Comparison of ENCODE assay signal across 24 cellular contexts in the genomic region with DNA sequence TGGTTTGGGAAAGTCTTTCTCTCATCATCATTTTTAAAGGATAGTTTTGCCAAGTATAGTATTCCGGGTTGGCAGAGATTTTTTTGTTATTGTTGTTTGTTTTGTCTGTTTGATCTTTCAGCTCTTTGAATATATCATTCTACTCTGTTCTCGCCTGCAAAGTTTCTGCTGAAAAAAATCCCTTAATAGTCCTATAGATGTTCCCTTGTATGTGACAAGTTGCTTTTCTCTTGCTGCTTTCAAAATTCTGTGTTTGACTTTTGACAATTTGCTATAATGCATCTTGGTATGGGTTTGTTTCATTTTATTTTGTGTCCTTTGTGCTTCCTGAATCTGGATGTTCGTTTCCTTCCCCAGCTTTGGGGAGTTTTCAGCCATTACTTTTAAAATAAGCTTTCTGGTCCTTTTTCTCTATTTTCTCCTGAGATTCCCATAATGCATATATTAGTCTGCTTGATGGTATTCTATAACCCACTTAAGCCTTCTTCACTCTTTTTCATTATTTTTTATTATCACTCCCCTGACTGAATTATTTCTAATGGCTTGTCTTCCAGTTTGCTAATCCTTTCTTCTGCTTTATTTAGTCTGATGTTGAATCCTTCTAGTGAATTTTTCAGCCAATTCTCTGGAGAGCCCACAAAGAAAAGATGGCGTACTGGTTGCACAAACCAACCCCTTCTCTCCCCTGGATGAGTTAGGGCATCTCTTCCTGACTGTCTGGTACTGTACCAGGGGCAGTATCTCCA. TPM values are rescaled to one million over a fixed set of nuclear protein-coding genes. Genes with fewer than 3 reads are reported as not detected.
DNase-seq lines count a peak whose midpoint lies in the region; ATAC-seq, FAIRE-seq and TF ChIP-seq lines count a peak whose summit lies in the region.
"Had no signal": no experiment of that assay in that cellular context is flagged by ENCODE, and none has a peak within 500 bp of the region (broad histone marks: within the 10 kb centered on the region; RNA-seq: fewer than 3 reads in every experiment).

No MANE protein-coding gene starts in this region.

- POLR2A ChIA-PET in K562 (lab: Yijun Ruan, JAX) = no interaction called here

- H3K27me3 ChIP-seq in right cardiac atrium (ENCODE audit: control insufficient read depth, insufficient read depth) (no peaks in the 10 kb centered on the region), K562 (ENCODE audit: control insufficient read depth in 2 of 2, insufficient read depth in 2 of 2, low read length in 2 of 2) (no peaks in the 10 kb centered on the region), thoracic aorta (replicated peaks; ENCODE audit: insufficient read depth) (no peaks in the 10 kb centered on the region)
- H3K27me3 ChIP-seq: MG63, SJCRH30 had no signal

- no peak overlapping the region for H2AFZ ChIP-seq in K562 (ENCODE audit: low read depth, low read length)
- H2AFZ ChIP-seq: PC-9 had no signal

- no peak for TF ChIP-seq RAD21 in K562 (CRISPR knock-in tag; conservative IDR thresholded peaks at IDR 0.05 in 1 of 2, IDR thresholded peaks at IDR 0.05 in 1 of 2)

- intact Hi-C loops in right cardiac atrium (cut with DNase I) = no loop called here
- intact Hi-C loops in cardiac septum (cut with DNase I) = no loop called here
- intact Hi-C loops in K562 (cut with micrococcal nuclease) = no loop called here
- intact Hi-C loops in kidney (cut with DNase I) = no loop called here

- WGBS in right cardiac atrium = 98% methylated on average over 4 of the region's 4 CpGs
- 13% methylated on average over 4 of the region's 4 CpGs for WGBS in K562 (ENCODE audit: insufficient coverage, low coverage, missing lambda C conversion rate)

- CTCF ChIA-PET in K562 (lab: Yijun Ruan, JAX; ENCODE audit: low intra/inter-chr PET ratio) = no interaction called here

- no TSS peak for BruUV-seq in K562 (replicated peaks; lab: Mats Ljungman, UMichigan)

- peaks cover 69% of the 10 kb centered on the region for H3K36me3 Mint-ChIP-seq in progenitor cell of endocrine pancreas (ENCODE audit: insufficient read depth)

- H3K4me1 ChIP-seq in right cardiac atrium (ENCODE audit: control insufficient read depth, insufficient read depth, low read length) (no peaks in the 10 kb centered on the region), K562 (replicated peaks in 1 of 2; ENCODE audit: control insufficient read depth in 2 of 2, insufficient read depth in 2 of 2, low read length in 2 of 2) (no peaks in the 10 kb centered on the region), kidney (ENCODE audit: control insufficient read depth in 1 of 2, insufficient read depth in 1 of 2, low read depth in 1 of 2, low read length in 2 of 2) (no peaks in the 10 kb centered on the region), thoracic aorta (ENCODE audit: control insufficient read depth in 1 of 2, low read depth in 2 of 2) (no peaks in the 10 kb centered on the region)
- H3K4me1 ChIP-seq: SJCRH30 had no signal

- no peak for ATAC-seq in right cardiac atrium
- no peak for ATAC-seq in K562
- ATAC-seq in thoracic aorta (ENCODE audit: insufficient number of reproducible peaks, low FRiP score, low read depth) = no peak
- ATAC-seq: Right ventricle myocardium inferior had no signal

- H3K4me1 Mint-ChIP-seq in progenitor cell of endocrine pancreas (ENCODE audit: low read depth) = no peaks in the 10 kb centered on the region

- no peaks in the 10 kb centered on the region for H4K20me1 ChIP-seq in K562 (replicated peaks; ENCODE audit: control insufficient read depth, insufficient read depth, low read length)

- peaks cover 76% of the 10 kb centered on the region for H3K9me3 Mint-ChIP-seq in progenitor cell of endocrine pancreas (ENCODE audit: low read depth)

- in situ Hi-C loops in K562 (cut with MboI) = no loop called here

- H3K27ac Mint-ChIP-seq in progenitor cell of endocrine pancreas = no peak overlapping the region

- H3K36me3 ChIP-seq in K562 (ENCODE audit: control insufficient read depth, insufficient read depth, low read length) (no peaks in the 10 kb centered on the region), kidney (ENCODE audit: control insufficient read depth in 1 of 2, insufficient read depth in 2 of 2, low read length in 2 of 2) (peaks cover 7 to 23% of the 10 kb centered on the region in 2 donors), thoracic aorta (peaks cover 31% of the 10 kb centered on the region)
- H3K36me3 ChIP-seq: MG63 had no signal

- no peaks in the 10 kb centered on the region for H3K79me2 ChIP-seq in K562 (ENCODE audit: control insufficient read depth, insufficient read depth, low read length)

- H3K9ac ChIP-seq in K562 (ENCODE audit: insufficient read depth in 1 of 2, low read depth in 2 of 2, low read length in 2 of 2) = no peak overlapping the region
- H3K9ac ChIP-seq in kidney (ENCODE audit: low read length in 2 of 2) = no peak overlapping the region

- H3K9me3 ChIP-seq in right cardiac atrium (ENCODE audit: control insufficient read depth, low read length) (peaks cover 13% of the 10 kb centered on the region), K562 (replicated peaks; ENCODE audit: control insufficient read depth, insufficient read depth, low read depth, low read length) (peaks cover 3% of the 10 kb centered on the region), kidney (ENCODE audit: control insufficient read depth in 1 of 2, low read length in 2 of 2) (peaks cover 61 to 91% of the 10 kb centered on the region in 2 donors), thoracic aorta (peaks cover 97% of the 10 kb centered on the region)

- no peak for TF ChIP-seq EP300 in K562 (IDR thresholded peaks at IDR 0.05; ENCODE audit: low read length)

- DNase-seq in right cardiac atrium = no peak
- no peak for DNase-seq in cardiac septum (ENCODE audit: low spot score)
- no peak for DNase-seq in K562 (ENCODE audit: extremely low read depth in 1 of 4, low spot score in 3 of 4)
- no peak for DNase-seq in kidney
- DNase-seq in thoracic aorta (ENCODE audit: low spot score) = no peak
- no peak for DNase-seq in SW480 (ENCODE audit: low spot score)
- DNase-seq in progenitor cell of endocrine pancreas (ENCODE audit: low spot score, unreplicated experiment) = no peak
- DNase-seq in ecto neural progenitor cell (ENCODE audit: low spot score) = no peak
- DNase-seq: 8988T, ACHN, Calu3, DMS79 treated with DMSO at 0.1 percent for 48 hours, KG1, MG63, NCI-H1105 treated with DMSO at 0.1 percent for 48 hours, NCI-H146, NCI-H1930, NCI-H2227 treated with DMSO at 0.1 percent for 48 hours, NCI-H526 treated with DMSO at 0.1 percent for 48 hours, PC-9 had no signal

- no peak overlapping the region for H3K4me3 Mint-ChIP-seq in progenitor cell of endocrine pancreas (ENCODE audit: low read depth)

- H3K4me3 ChIP-seq in right cardiac atrium (ENCODE audit: low read length) (peak overlapping the region; percentile 25), K562 (no peak overlapping the region), kidney (ENCODE audit: low read length in 2 of 2) (peak overlapping the region; percentile 11 to 32), thoracic aorta (peak overlapping the region; percentile 15)
- H3K4me3 ChIP-seq: MG63, PC-9, SJCRH30 had no signal

- H3K9me1 ChIP-seq in K562 (ENCODE audit: control insufficient read depth, insufficient read depth, low read length) = no peaks in the 10 kb centered on the region

- peak; percentile 15 for FAIRE-seq in K562 (lab: Jason Lieb, UNC)
- no peak for FAIRE-seq in kidney (lab: Jason Lieb, UNC)
- FAIRE-seq: GM12892, HTR-8/SVneo had no signal

- H3K4me2 ChIP-seq in K562 (ENCODE audit: insufficient read depth, low read length) = no peak overlapping the region
- H3K4me2 ChIP-seq: PC-9 had no signal

- no peak for TF ChIP-seq CTCF in K562 (IDR thresholded peaks at IDR 0.05 in 2 of 3, conservative IDR thresholded peaks at IDR 0.05 in 1 of 3; ENCODE audit: insufficient read depth in 2 of 3, low read depth in 1 of 3, low read length in 3 of 3)
- no peak for TF ChIP-seq CTCF in kidney (IDR thresholded peaks at IDR 0.05; ENCODE audit: borderline replicate concordance, extremely low read depth, insufficient read depth)
- TF ChIP-seq CTCF in thoracic aorta (IDR thresholded peaks at IDR 0.05) = no peak
- TF ChIP-seq CTCF in progenitor cell of endocrine pancreas (IDR thresholded peaks at IDR 0.05; ENCODE audit: unreplicated experiment) = no peak

- H3K27ac ChIP-seq in right cardiac atrium (ENCODE audit: low read length) (no peak overlapping the region), K562 (ENCODE audit: extremely low read depth, low read depth, low read length) (no peak overlapping the region), kidney (ENCODE audit: low read depth in 2 of 2, low read length in 2 of 2) (no peak overlapping the region), thoracic aorta (no peak overlapping the region)
- H3K27ac ChIP-seq: PC-9, SJCRH30 had no signal

- TF ChIP-seq POLR2A in K562 (conservative IDR thresholded peaks at IDR 0.05) = no peak

- no peaks in the 10 kb centered on the region for H3K27me3 Mint-ChIP-seq in progenitor cell of endocrine pancreas

RNA-seq across cellular contexts. Expression of a gene that starts 14.6 kb away (rescaled TPM):
- total RNA-seq in right cardiac atrium = 1 to 10 TPM; 4.7 to 7.9 (median 6.6) TPM
- 3.5 TPM for polyA plus RNA-seq in right cardiac atrium
- 5.9 TPM for total RNA-seq in cardiac septum
- total RNA-seq in K562 (2011; cell fraction: chromatin; rRNA removed; ENCODE audit: low replicate concordance) = 4.1 and 9.8 TPM in 2 replicates
- 1.4 and 2.8 TPM in 2 replicates for total RNA-seq in K562 (2011; cell fraction: nucleolus; rRNA removed)
- 4.8 and 6.4 TPM in 2 replicates for total RNA-seq in K562 (2011; cell fraction: nucleoplasm; rRNA removed)
- total RNA-seq in K562 (2014; rRNA removed) = 5.1 and 5.6 TPM in 2 replicates
- 4.9 and 5.7 TPM in 2 replicates for total RNA-seq in K562 (2014; rRNA removed; fragmentation: Illumina TruSeq; extraction: Trizol)
- 5.4 and 5.7 TPM in 2 replicates for total RNA-seq in K562 (2015; rRNA removed; fragmentation: Illumina TruSeq; extraction: Trizol)
- total RNA-seq in K562 (2021) = 4.1 and 4.9 TPM in 2 replicates
- polyA plus RNA-seq in K562 (2011; rRNA removed) = 0.93 and 2.8 TPM in 2 replicates
- polyA plus RNA-seq in K562 (2011; cell fraction: cytosol; rRNA removed) = 0.29 and 1.6 TPM in 2 replicates
- polyA plus RNA-seq in K562 (2011; cell fraction: nucleus; rRNA removed) = 0.74 and 1.6 TPM in 2 replicates
- polyA plus RNA-seq in K562 (2012) = 2.7 and 3.1 TPM in 2 replicates
- polyA plus RNA-seq in K562 (2014; fragmentation: Illumina TruSeq; extraction: Trizol) = 3.0 and 4.5 TPM in 2 replicates
- 1 to 10 TPM; 2.1 to 3.9 TPM for polyA plus RNA-seq in K562 (2014; fragmentation: Nextera tagmentation; extraction: Ambion mirVana)
- 2.8 and 3.1 TPM in 2 replicates for polyA plus RNA-seq in K562 (2014; rRNA removed)
- 2.5 and 5.7 TPM in 2 replicates for polyA minus RNA-seq in K562 (2011; rRNA and poly(A)+ RNA removed)
- 0.82 and 2.5 TPM in 2 replicates for polyA minus RNA-seq in K562 (2011; cell fraction: cytosol; rRNA and poly(A)+ RNA removed)
- polyA minus RNA-seq in K562 (2011; cell fraction: nucleus; rRNA and poly(A)+ RNA removed) = 0.89 and 4.0 TPM in 2 replicates
- total RNA-seq in kidney = 6.9 TPM
- 2.7 TPM for polyA plus RNA-seq in kidney (ENCODE audit: insufficient read depth, low read depth, low replicate concordance)
- 10 to 100 TPM in 1 of 2 donors, 1 to 10 TPM in 1; 4.6 to 13.3 TPM for total RNA-seq in thoracic aorta
- total RNA-seq in progenitor cell of endocrine pancreas = 7.6 and 8.5 TPM in 2 replicates

RNA-seq across cellular contexts. Expression of a gene that starts 16.5 kb away (rescaled TPM):
- total RNA-seq in right cardiac atrium (1 to 10 TPM; 7.0 to 7.8 (median 7.2) TPM), cardiac septum (6.6 TPM), K562 (2014; rRNA removed) (0.09 and 0.45 TPM in 2 replicates), K562 (2014; rRNA removed; fragmentation: Illumina TruSeq; extraction: Trizol) (0.64 and 0.73 TPM in 2 replicates), K562 (2015; rRNA removed; fragmentation: Illumina TruSeq; extraction: Trizol) (0.22 and 0.60 TPM in 2 replicates), K562 (2021) (0.54 and 0.60 TPM in 2 replicates), kidney (8.2 TPM), thoracic aorta (10 to 100 TPM in 1 of 2 donors, 1 to 10 TPM in 1; 6.8 to 18.9 TPM), progenitor cell of endocrine pancreas (11.7 and 12.6 TPM in 2 replicates)
- polyA plus RNA-seq in right cardiac atrium (3.1 TPM), K562 (2011; rRNA removed) (0.05 and 0.95 TPM in 2 replicates), K562 (2014; fragmentation: Illumina TruSeq; extraction: Trizol) (0.58 and 0.59 TPM in 2 replicates), K562 (2014; fragmentation: Nextera tagmentation; extraction: Ambion mirVana) (under 1 TPM; 0.11 to 0.38 TPM), K562 (2014; rRNA removed) (0.23 and 0.57 TPM in 2 replicates), kidney (ENCODE audit: insufficient read depth, low read depth, low replicate concordance) (2.4 TPM)
- 1.4 and 4.3 TPM in 2 replicates for total RNA-seq in K562 (2011; cell fraction: chromatin; rRNA removed; ENCODE audit: low replicate concordance)
- total RNA-seq in K562 (2011; cell fraction: nucleolus; rRNA removed) = 2.5 and 2.8 TPM in 2 replicates
- 2.1 and 3.1 TPM in 2 replicates for total RNA-seq in K562 (2011; cell fraction: nucleoplasm; rRNA removed)
- polyA plus RNA-seq in K562 (2011; cell fraction: cytosol; rRNA removed) = 0.01 and 0.28 TPM in 2 replicates
- polyA plus RNA-seq in K562 (2011; cell fraction: nucleus; rRNA removed) = 0.10 and 0.54 TPM in 2 replicates
- polyA plus RNA-seq in K562 (2012) = 0.14 and 0.42 TPM in 2 replicates
- polyA minus RNA-seq in K562 (2011; rRNA and poly(A)+ RNA removed) = 0.12 and 2.6 TPM in 2 replicates
- not detected in 2 replicates for polyA minus RNA-seq in K562 (2011; cell fraction: cytosol; rRNA and poly(A)+ RNA removed)
- 0.33 and 0.40 TPM in 2 replicates for polyA minus RNA-seq in K562 (2011; cell fraction: nucleus; rRNA and poly(A)+ RNA removed)

RNA-seq across cellular contexts. Expression of a gene that starts 54.1 kb away (rescaled TPM):
- total RNA-seq in right cardiac atrium = 1 to 10 TPM; 6.0 to 9.2 (median 7.1) TPM
- polyA plus RNA-seq in right cardiac atrium = 4.4 TPM
- 8.3 TPM for total RNA-seq in cardiac septum
- 0.35 TPM in 1 of 2 replicates, not detected in the other for total RNA-seq in K562 (2011; cell fraction: chromatin; rRNA removed; ENCODE audit: low replicate concordance)
- under 0.01 TPM in 1 of 2 replicates, not detected in the other for total RNA-seq in K562 (2011; cell fraction: nucleolus; rRNA removed)
- 0.15 and 0.31 TPM in 2 replicates for total RNA-seq in K562 (2011; cell fraction: nucleoplasm; rRNA removed)
- 0.04 TPM in 1 of 2 replicates, not detected in the other for total RNA-seq in K562 (2014; rRNA removed)
- total RNA-seq in K562 (2014; rRNA removed; fragmentation: Illumina TruSeq; extraction: Trizol) = not detected in 2 replicates
- 0.08 TPM in 1 of 2 replicates, not detected in the other for total RNA-seq in K562 (2015; rRNA removed; fragmentation: Illumina TruSeq; extraction: Trizol)
- 0.02 TPM in 1 of 2 replicates, not detected in the other for total RNA-seq in K562 (2021)
- not detected in 2 replicates for polyA plus RNA-seq in K562 (2011; rRNA removed)
- polyA plus RNA-seq in K562 (2011; cell fraction: cytosol; rRNA removed) = 0.01 TPM in 1 of 2 replicates, not detected in the other
- polyA plus RNA-seq in K562 (2011; cell fraction: nucleus; rRNA removed) = 0.04 TPM in 1 of 2 replicates, not detected in the other
- polyA plus RNA-seq in K562 (2012) = 0.01 and 0.14 TPM in 2 replicates
- 0.04 TPM in 1 of 2 replicates, not detected in the other for polyA plus RNA-seq in K562 (2014; fragmentation: Illumina TruSeq; extraction: Trizol)
- polyA plus RNA-seq in K562 (2014; fragmentation: Nextera tagmentation; extraction: Ambion mirVana) = under 1 TPM in 1 of 2 experiments, not detected in 1; 0.03 TPM
- polyA plus RNA-seq in K562 (2014; rRNA removed) = not detected in 2 replicates
- polyA minus RNA-seq in K562 (2011; rRNA and poly(A)+ RNA removed) = 0.04 TPM in 1 of 2 replicates, not detected in the other
- not detected in 2 replicates for polyA minus RNA-seq in K562 (2011; cell fraction: cytosol; rRNA and poly(A)+ RNA removed)
- polyA minus RNA-seq in K562 (2011; cell fraction: nucleus; rRNA and poly(A)+ RNA removed) = not detected in 2 replicates
- total RNA-seq in kidney = 12.9 TPM
- polyA plus RNA-seq in kidney (ENCODE audit: insufficient read depth, low read depth, low replicate concordance) = 4.3 TPM
- total RNA-seq in thoracic aorta = 10 to 100 TPM; 11.8 to 12.1 TPM
- 24.8 and 30.9 TPM in 2 replicates for total RNA-seq in progenitor cell of endocrine pancreas
- total RNA-seq: Calu3 had no signal
